ENCODE assay signal across 1 cellular context in the genomic region with DNA sequence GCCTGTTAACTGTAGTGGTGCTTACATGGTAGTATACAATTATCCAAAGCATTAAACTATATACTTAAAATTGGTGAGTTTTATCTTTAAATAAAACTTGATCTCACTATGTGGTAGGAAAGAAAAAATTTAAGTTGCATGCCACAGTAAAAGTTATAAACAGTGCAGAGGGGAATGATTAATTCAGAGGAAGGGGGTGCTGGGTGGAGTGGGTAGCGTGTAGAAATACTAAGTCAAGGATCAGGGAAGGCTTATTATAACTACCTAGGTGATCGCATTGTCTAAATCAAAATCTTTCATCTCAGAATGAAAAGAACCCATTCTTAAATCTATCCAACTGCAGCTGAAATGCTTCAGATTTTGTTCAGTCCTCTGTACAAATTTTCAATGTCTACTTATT.
TF ChIP-seq lines count a peak whose summit lies in the region.

No MANE protein-coding gene starts in this region.

TF ChIP-seq in A549, 52 proteins besides CTCF, POLR2A, EP300 and RAD21 (continued from another document):
- TF ChIP-seq, protein P1, sequence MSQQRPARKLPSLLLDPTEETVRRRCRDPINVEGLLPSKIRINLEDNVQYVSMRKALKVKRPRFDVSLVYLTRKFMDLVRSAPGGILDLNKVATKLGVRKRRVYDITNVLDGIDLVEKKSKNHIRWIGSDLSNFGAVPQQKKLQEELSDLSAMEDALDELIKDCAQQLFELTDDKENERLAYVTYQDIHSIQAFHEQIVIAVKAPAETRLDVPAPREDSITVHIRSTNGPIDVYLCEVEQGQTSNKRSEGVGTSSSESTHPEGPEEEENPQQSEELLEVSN (IDR thresholded peaks at IDR 0.05; ENCODE audit: borderline replicate concordance, low read depth), result no peak
- TF ChIP-seq KDM1A (IDR thresholded peaks at IDR 0.05; ENCODE audit: low read depth) (no peak), TFCP2L1 (CRISPR knock-in tag; IDR thresholded peaks at IDR 0.05) (no peak), JUNB (IDR thresholded peaks at IDR 0.05) (no peak), SREBF2 (IDR thresholded peaks at IDR 0.05) (no peak), FOXS1 (CRISPR knock-in tag; IDR thresholded peaks at IDR 0.05) (no peak), CBX2 (IDR thresholded peaks at IDR 0.05; ENCODE audit: borderline replicate concordance, low read depth) (no peak)
